Comparison of ENCODE assay signal across 16 cellular contexts in the genomic region with DNA sequence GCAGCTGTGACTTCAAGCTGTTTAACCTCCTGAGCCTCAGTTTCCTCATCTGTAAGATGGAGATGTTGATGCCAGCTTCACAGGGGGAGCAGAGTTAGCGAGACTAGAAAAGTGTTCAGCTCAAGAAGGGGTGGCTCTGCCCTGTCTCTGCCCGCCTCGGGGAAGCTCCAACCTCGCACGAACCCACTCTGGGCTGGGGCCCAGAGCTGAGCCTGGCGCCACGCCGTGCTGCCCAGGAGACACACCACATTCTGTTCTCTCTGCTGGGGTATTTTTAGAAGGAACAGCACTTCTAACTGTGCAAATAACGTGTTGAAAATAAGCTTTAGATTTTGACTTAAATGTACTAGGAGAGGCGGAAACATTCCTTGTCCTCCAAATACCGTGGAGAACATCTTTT.
"Had no signal": no experiment of that assay in that cellular context is flagged by ENCODE, and none has a peak within 500 bp of the region (broad histone marks: within the 10 kb centered on the region; RNA-seq: fewer than 3 reads in every experiment).

No MANE protein-coding gene starts in this region.

- H3K4me1 ChIP-seq: tibial artery had no signal

- H3K36me3 ChIP-seq: esophagus muscularis mucosa, spleen, tibial artery had no signal

- H3K27ac ChIP-seq: SK-N-MC, spleen, tibial artery, VCaP had no signal

- DNase-seq: activated CD4-positive, alpha-beta T cell treated with anti-CD3 and anti-CD28 coated beads, Interleukin-2, amount 50 U/mL, for 1 hour; activated CD4-positive, CD25-positive, alpha-beta regulatory T cell treated with anti-CD3 and anti-CD28 coated beads, Interleukin-2, amount 50 U/mL, for 72 hours; activated gamma-delta T cell treated with Interleukin-2 at 50 U/mL for 16 hours; activated T-cell treated with anti-CD3 and anti-CD28 coated beads, Interleukin-2, amount 50 U/mL, for 1 hour; dermis blood vessel endothelial cell; natural killer cell; retina; spleen; stimulated activated CD4-positive, alpha-beta T cell treated with anti-CD3 and anti-CD28 coated beads, Interleukin-4, amount 100 ng/mL, for 24 hours; stimulated activated naive CD4-positive, alpha-beta T cell treated with Interleukin-2 at 50 U/mL for 16 hours; T-helper 2 cell; tibial artery had no signal

- H3K4me3 ChIP-seq: SK-N-MC, spleen, tibial artery had no signal

- H3K9me3 ChIP-seq: esophagus muscularis mucosa, spleen, tibial artery had no signal

- ATAC-seq: left lobe of liver, natural killer cell had no signal
